ENCODE assay signal across 19 cellular contexts in the genomic region with DNA sequence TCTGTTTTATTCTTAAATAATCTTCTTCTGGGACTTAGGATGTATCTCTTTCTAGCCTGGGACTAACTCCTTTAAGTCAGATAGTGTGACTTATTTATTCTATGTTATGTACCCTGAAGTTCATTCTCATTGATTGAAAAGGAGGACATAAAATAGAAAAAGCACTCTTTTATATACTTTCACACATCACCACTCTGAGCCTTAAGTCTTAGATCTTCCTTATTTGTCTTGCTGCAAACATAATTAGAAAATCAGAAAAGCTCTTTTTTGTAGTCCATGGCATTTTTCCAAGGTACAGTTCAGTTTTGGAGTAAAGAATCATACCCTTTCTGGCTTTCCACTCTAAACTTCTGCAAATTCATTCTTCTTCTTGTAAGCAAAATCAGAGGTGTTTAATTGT.
DNase-seq lines count a peak whose midpoint lies in the region; ATAC-seq and TF ChIP-seq lines count a peak whose summit lies in the region.
"Had no signal": no experiment of that assay in that cellular context is flagged by ENCODE, and none has a peak within 500 bp of the region (broad histone marks: within the 10 kb centered on the region; RNA-seq: fewer than 3 reads in every experiment).

No MANE protein-coding gene starts in this region.

- peak overlapping the region; percentile 6 to 14 for H3K27ac Mint-ChIP-seq in effector memory CD8-positive, alpha-beta T cell
- H3K27ac Mint-ChIP-seq in neural progenitor cell: peak overlapping the region; percentile 91
- H3K27ac Mint-ChIP-seq: CD4-positive, alpha-beta T cell had no signal

- ATAC-seq in effector memory CD8-positive, alpha-beta T cell (replicated peaks): no peak
- ATAC-seq in GM18498 (IDR thresholded peaks at IDR 0.05; ENCODE audit: unreplicated experiment) (no peak), GM19328 (IDR thresholded peaks at IDR 0.05; ENCODE audit: unreplicated experiment) (no peak)
- ATAC-seq: HepG2 had no signal

- H3F3A ChIP-seq in DOHH2 (ENCODE audit: control insufficient read depth, insufficient read depth): peaks cover 22% of the 10 kb centered on the region
- H3F3A ChIP-seq in OCI-LY1 (ENCODE audit: insufficient read depth, low read length): no peaks in the 10 kb centered on the region
- H3F3A ChIP-seq in neural progenitor cell (ENCODE audit: low read depth): no peaks in the 10 kb centered on the region

- H3K4me2 ChIP-seq in DOHH2 (ENCODE audit: low read length) (peak overlapping the region; percentile 37), OCI-LY1 (ENCODE audit: low read length) (no peak overlapping the region), neural progenitor cell (no peak overlapping the region)

- DNase-seq in effector memory CD8-positive, alpha-beta T cell: no peak
- DNase-seq in neural progenitor cell (ENCODE audit: low spot score): no peak
- DNase-seq in SHP77 (lab: John Stamatoyannopoulos, UW): no peak
- DNase-seq in DMS79 (lab: John Stamatoyannopoulos, UW): no peak
- DNase-seq: BE2C; Calu3; CD4-positive, alpha-beta T cell; Kasumi-1; NCI-H1105 treated with DMSO at 0.1 percent for 48 hours; NCI-H187; NCI-H345; NCI-H526; OCI-M1; SIG-M5 had no signal

- H2AFZ ChIP-seq in OCI-LY1 (ENCODE audit: low read length) (no peak overlapping the region), neural progenitor cell (replicated peaks) (no peak overlapping the region)

- no peak for TF ChIP-seq CTCF in DOHH2 (IDR thresholded peaks at IDR 0.05; ENCODE audit: low read depth, low read length, poor library complexity, severe bottlenecking)
- TF ChIP-seq CTCF in OCI-LY1 (IDR thresholded peaks at IDR 0.05; ENCODE audit: low read length): no peak
- TF ChIP-seq CTCF in neural progenitor cell (IDR thresholded peaks at IDR 0.05): no peak

- no peaks in the 10 kb centered on the region for H3K9me2 ChIP-seq in DOHH2 (replicated peaks; ENCODE audit: control insufficient read depth, low read length)
- H3K9me2 ChIP-seq in OCI-LY1 (ENCODE audit: low read depth, low read length): no peaks in the 10 kb centered on the region

- peaks cover 0 to 8% of the 10 kb centered on the region in 2 donors for H3K9me3 Mint-ChIP-seq in effector memory CD8-positive, alpha-beta T cell
- peaks cover 52% of the 10 kb centered on the region for H3K9me3 Mint-ChIP-seq in neural progenitor cell
- H3K9me3 Mint-ChIP-seq: CD4-positive, alpha-beta T cell had no signal

- H3K27ac ChIP-seq in DOHH2 (ENCODE audit: low read depth, low read length) (peak overlapping the region; percentile 7), OCI-LY1 (ENCODE audit: low read depth, low read length, poor library complexity, severe bottlenecking) (peak overlapping the region; percentile 83), neural progenitor cell (no peak overlapping the region)

- H3K4me3 Mint-ChIP-seq in effector memory CD8-positive, alpha-beta T cell: no peak overlapping the region
- H3K4me3 Mint-ChIP-seq in neural progenitor cell: no peak overlapping the region
- H3K4me3 Mint-ChIP-seq: CD4-positive, alpha-beta T cell had no signal

- peaks cover 10% of the 10 kb centered on the region; the same call in 1 of the 2 replicates for H4K20me1 ChIP-seq in DOHH2 (ENCODE audit: control insufficient read depth, insufficient read depth, low read depth, low read length)
- H4K20me1 ChIP-seq in OCI-LY1 (ENCODE audit: insufficient read depth, low read length): no peaks in the 10 kb centered on the region
- H4K20me1 ChIP-seq in neural progenitor cell (ENCODE audit: low read depth): peaks cover 18% of the 10 kb centered on the region

- H3K27me3 Mint-ChIP-seq in effector memory CD8-positive, alpha-beta T cell: no peaks in the 10 kb centered on the region
- H3K27me3 Mint-ChIP-seq in neural progenitor cell (ENCODE audit: insufficient read depth, low read depth): peaks cover 2% of the 10 kb centered on the region
- H3K27me3 Mint-ChIP-seq: CD4-positive, alpha-beta T cell had no signal

- H3K27me3 ChIP-seq in DOHH2 (ENCODE audit: control insufficient read depth, low read length) (no peaks in the 10 kb centered on the region), OCI-LY1 (ENCODE audit: insufficient read depth, low read length) (no peaks in the 10 kb centered on the region), neural progenitor cell (no peaks in the 10 kb centered on the region)
- H3K27me3 ChIP-seq: BE2C had no signal

- H3K4me1 ChIP-seq in DOHH2 (ENCODE audit: control insufficient read depth, low read length) (peaks cover 98% of the 10 kb centered on the region), OCI-LY1 (ENCODE audit: insufficient read depth, low read length, severe bottlenecking) (peaks cover 95% of the 10 kb centered on the region), neural progenitor cell (peaks cover 27% of the 10 kb centered on the region)

- H3K9ac ChIP-seq in OCI-LY1 (ENCODE audit: low read length) (no peak overlapping the region), neural progenitor cell (no peak overlapping the region)

- H3K36me3 ChIP-seq in DOHH2 (ENCODE audit: control insufficient read depth, low read length) (no peaks in the 10 kb centered on the region), OCI-LY1 (ENCODE audit: insufficient read depth, low read length) (no peaks in the 10 kb centered on the region), neural progenitor cell (no peaks in the 10 kb centered on the region)
- H3K36me3 ChIP-seq: BE2C had no signal

- H3K79me2 ChIP-seq in DOHH2 (ENCODE audit: control insufficient read depth, low read length) (peaks cover 96% of the 10 kb centered on the region), OCI-LY1 (ENCODE audit: insufficient read depth, low read length) (peaks cover 44% of the 10 kb centered on the region), neural progenitor cell (ENCODE audit: low read depth) (peaks cover 98% of the 10 kb centered on the region)

- peaks cover 2% of the 10 kb centered on the region; the same call in 1 of the 2 replicates for H3K9me3 ChIP-seq in DOHH2 (ENCODE audit: control insufficient read depth, insufficient read depth, low read length)
- H3K9me3 ChIP-seq in OCI-LY1 (ENCODE audit: low read length): peaks cover under 1% of the 10 kb centered on the region; the same call in 1 of the 2 replicates
- H3K9me3 ChIP-seq in neural progenitor cell (ENCODE audit: low read depth): peaks cover 4% of the 10 kb centered on the region
- H3K9me3 ChIP-seq: BE2C had no signal

- H3K4me1 Mint-ChIP-seq in effector memory CD8-positive, alpha-beta T cell (ENCODE audit: low read depth in 2 of 2): peaks cover 52 to 58% of the 10 kb centered on the region in 2 donors
- peaks cover 32% of the 10 kb centered on the region for H3K4me1 Mint-ChIP-seq in neural progenitor cell

- H3K4me3 ChIP-seq in DOHH2 (ENCODE audit: low read length) (peak overlapping the region; percentile 7), OCI-LY1 (ENCODE audit: low read depth, low read length, poor library complexity, severe bottlenecking) (no peak overlapping the region), neural progenitor cell (no peak overlapping the region)

- H3K36me3 Mint-ChIP-seq in effector memory CD8-positive, alpha-beta T cell (ENCODE audit: insufficient read depth): peaks cover 6% of the 10 kb centered on the region
- H3K36me3 Mint-ChIP-seq in neural progenitor cell: peaks cover 32% of the 10 kb centered on the region
